In genomic region chr11:85182437-85183109, GRCh38 we compare ENCODE assay signal across 8 cellular contexts.
DNase-seq lines count a peak whose midpoint lies in the region; ATAC-seq, FAIRE-seq and TF ChIP-seq lines count a peak whose summit lies in the region.

No MANE protein-coding gene starts in this region.

- WGBS in psoas muscle, 3 donors = 57 to 59% (median 58%) methylated on average over 3 of the region's 3 CpGs

- H3K36me3 ChIP-seq in H7 (replicated peaks; ENCODE audit: control insufficient read depth, insufficient read depth, low read length) = no peaks in the 10 kb centered on the region
- no peaks in the 10 kb centered on the region for H3K36me3 ChIP-seq in bronchial epithelial cell (ENCODE audit: control insufficient read depth, insufficient read depth, low read length)
- no peaks in the 10 kb centered on the region for H3K36me3 ChIP-seq in psoas muscle (ENCODE audit: insufficient read depth in 1 of 2, low read depth in 1 of 2)

- intact Hi-C loops in psoas muscle (cut with DNase I) = no loop called here

- peak; percentile 5 for DNase-seq in DMS153 (lab: John Stamatoyannopoulos, UW)
- no peak for DNase-seq in DMS153 treated with DMSO at 0.1 percent for 48 hours (lab: John Stamatoyannopoulos, UW; ENCODE audit: unreplicated experiment)
- peak; percentile 32 for DNase-seq in H7
- peak; percentile 85 for DNase-seq in NCI-H1436 (lab: John Stamatoyannopoulos, UW)
- DNase-seq in bronchial epithelial cell (ENCODE audit: low read depth) = peak; percentile 22
- no peak for DNase-seq in psoas muscle
- DNase-seq in COLO668 (lab: John Stamatoyannopoulos, UW; ENCODE audit: unreplicated experiment) = no peak
- DNase-seq in activated gamma-delta T cell treated with Interleukin-2 at 50 U/mL for 16 hours = no peak

- ATAC-seq in psoas muscle = no peak

- no peaks in the 10 kb centered on the region for H3K9me3 ChIP-seq in psoas muscle

- FAIRE-seq in bronchial epithelial cell (lab: Jason Lieb, UNC) = peak; percentile 81

- no peaks in the 10 kb centered on the region for H3K4me1 ChIP-seq in psoas muscle

- TF ChIP-seq CTCF in bronchial epithelial cell (IDR thresholded peaks at IDR 0.05; ENCODE audit: insufficient read depth, low read length, severe bottlenecking) (peak; percentile 45), psoas muscle (IDR thresholded peaks at IDR 0.05) (peak; percentile 18)

- no peak overlapping the region for H3K27ac ChIP-seq in psoas muscle

- H3K27me3 ChIP-seq in H7 (ENCODE audit: control insufficient read depth, insufficient read depth, low read length) (no peaks in the 10 kb centered on the region), bronchial epithelial cell (ENCODE audit: control insufficient read depth, insufficient read depth, low read length) (no peaks in the 10 kb centered on the region), psoas muscle (ENCODE audit: insufficient read depth in 3 of 3, low read length in 2 of 3) (no peaks in the 10 kb centered on the region)

- H3K4me3 ChIP-seq in H7 (ENCODE audit: insufficient read depth, low read depth, low read length) (no peak overlapping the region), bronchial epithelial cell (ENCODE audit: low read depth, low read length) (no peak overlapping the region), psoas muscle (no peak overlapping the region)

Comparison
In these comparisons a context has a peak if more than half of its experiments do, and no peak if none do; other contexts are left out.
1. DNase-seq: peak in DMS153 (single experiment), H7 (single experiment), NCI-H1436 (single experiment) and bronchial epithelial cell (single experiment); none in DMS153 treated with DMSO at 0.1 percent for 48 hours (single experiment), psoas muscle (0 of 2), COLO668 (single experiment) and activated gamma-delta T cell treated with Interleukin-2 at 50 U/mL for 16 hours (single experiment).